Comparison of ENCODE assay signal across 5 cellular contexts in the genomic region with DNA sequence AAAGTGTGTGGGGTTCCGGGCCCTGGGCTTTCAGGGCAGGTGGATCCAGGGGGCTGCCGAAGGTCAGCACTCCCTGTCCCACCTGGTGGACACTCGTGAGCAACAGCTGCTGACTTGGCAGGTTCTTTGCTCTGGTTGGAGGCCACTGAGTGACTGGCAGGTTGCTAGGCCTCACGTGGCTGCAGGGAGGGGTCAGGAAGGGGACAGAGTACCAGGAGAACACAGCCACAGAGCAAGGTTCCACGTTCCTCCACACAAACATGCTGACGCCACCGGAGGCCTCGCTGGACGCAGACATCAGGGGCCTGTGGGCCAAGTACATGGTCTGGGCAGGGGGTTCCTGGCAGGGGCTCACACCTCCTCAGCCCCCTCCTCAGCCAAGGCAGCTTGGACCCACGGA.
DNase-seq lines count a peak whose midpoint lies in the region; ATAC-seq, FAIRE-seq and TF ChIP-seq lines count a peak whose summit lies in the region.
"Not testable (repeated sequence)": the region's sequence is repeated elsewhere in the genome, so short reads cannot be mapped to it uniquely, and the experiment has no call there.

No MANE protein-coding gene starts in this region.

- not testable (repeated sequence) for H3K4me1 Mint-ChIP-seq in GM23338, endodermal cell

- not testable (repeated sequence) for H3K9ac ChIP-seq in K562 (ENCODE audit: insufficient read depth in 1 of 2, low read depth in 2 of 2, low read length in 2 of 2); endodermal cell (ENCODE audit: extremely low read depth, low read length, poor library complexity, severe bottlenecking)

- CTCF ChIA-PET in A549 (lab: Yijun Ruan, JAX), result interaction anchor here (0.6 kb wide), 2 partner anchors 127 to 210 kb away, joined by 3 to 6 read pairs; no protein-coding TSS in a partner anchor
- CTCF ChIA-PET in K562 (lab: Yijun Ruan, JAX; ENCODE audit: low intra/inter-chr PET ratio), result not testable (repeated sequence)

- H3F3A ChIP-seq in GM23338 (replicated peaks; ENCODE audit: low read depth), result not testable (repeated sequence)

- not testable (repeated sequence) for TF ChIP-seq RAD21 in A549 (conservative IDR thresholded peaks at IDR 0.05 in 1 of 2, IDR thresholded peaks at IDR 0.05 in 1 of 2); Ishikawa (IDR thresholded peaks at IDR 0.05; ENCODE audit: low read depth); K562 (CRISPR knock-in tag; conservative IDR thresholded peaks at IDR 0.05 in 1 of 2, IDR thresholded peaks at IDR 0.05 in 1 of 2)

- BruUV-seq in K562 (replicated peaks; lab: Mats Ljungman, UMichigan), result not testable (repeated sequence)

- not testable (repeated sequence) for H3K79me2 ChIP-seq in GM23338 (replicated peaks; ENCODE audit: insufficient read depth); K562 (ENCODE audit: control insufficient read depth, insufficient read depth, low read length)

- POLR2A ChIA-PET in A549 (lab: Yijun Ruan, JAX); K562 (lab: Yijun Ruan, JAX): not testable (repeated sequence)

- not testable (repeated sequence) for FAIRE-seq in A549 (lab: Jason Lieb, UNC); K562 (lab: Jason Lieb, UNC)

- not testable (repeated sequence) for H3K9me1 ChIP-seq in K562 (ENCODE audit: control insufficient read depth, insufficient read depth, low read length)

- not testable (repeated sequence) for H3K9me3 ChIP-seq in A549; K562 (replicated peaks; ENCODE audit: control insufficient read depth, insufficient read depth, low read depth, low read length); endodermal cell (ENCODE audit: control insufficient read depth, low read length)

- H3K4me3 ChIP-seq in A549; GM23338; K562; endodermal cell (ENCODE audit: low read length): not testable (repeated sequence)

- not testable (repeated sequence) for DNase-seq in A549 (ENCODE audit: low read depth in 1 of 2, low spot score in 1 of 2); K562 (ENCODE audit: extremely low read depth in 1 of 4, low spot score in 3 of 4); endodermal cell
- peak; percentile 8 for DNase-seq in GM23338 (ENCODE audit: low spot score)

- not testable (repeated sequence) for H3K9me3 Mint-ChIP-seq in GM23338, endodermal cell

- H3K36me3 ChIP-seq in GM23338 (ENCODE audit: insufficient read depth); K562 (ENCODE audit: control insufficient read depth, insufficient read depth, low read length); endodermal cell (ENCODE audit: control insufficient read depth, insufficient read depth, low read length): not testable (repeated sequence)

- not testable (repeated sequence) for H3K4me3 Mint-ChIP-seq in GM23338, endodermal cell

- H3K27ac Mint-ChIP-seq in GM23338, endodermal cell: not testable (repeated sequence)

- H4K20me1 ChIP-seq in GM23338 (replicated peaks; ENCODE audit: insufficient read depth); K562 (replicated peaks; ENCODE audit: control insufficient read depth, insufficient read depth, low read length): not testable (repeated sequence)

- H3K36me3 Mint-ChIP-seq in GM23338 (ENCODE audit: low read depth); endodermal cell (ENCODE audit: low read depth): not testable (repeated sequence)

- not testable (repeated sequence) for H2AFZ ChIP-seq in GM23338; K562 (ENCODE audit: low read depth, low read length)

- WGBS in A549 (ENCODE audit: missing lambda C conversion rate), result 79% methylated on average over 10 of the region's 10 CpGs
- WGBS in K562 (ENCODE audit: insufficient coverage, low coverage, missing lambda C conversion rate), result 40% methylated on average over 7 of the region's 10 CpGs
- WGBS in endodermal cell (ENCODE audit: insufficient coverage in 1 of 2, insufficient read length in 1 of 2), 2 experiments, result 86 to 100% methylated on average over 1 to 9 of the region's 10 CpGs

- in situ Hi-C loops in K562 (cut with MboI), result not testable (repeated sequence)

- not testable (repeated sequence) for H3K4me1 ChIP-seq in A549; GM23338 (ENCODE audit: insufficient read depth); K562 (replicated peaks in 1 of 2; ENCODE audit: control insufficient read depth in 2 of 2, insufficient read depth in 2 of 2, low read length in 2 of 2); endodermal cell (ENCODE audit: control insufficient read depth, insufficient read depth, low read length)

- not testable (repeated sequence) for H3K27ac ChIP-seq in A549; GM23338 (ENCODE audit: low read depth); K562 (ENCODE audit: extremely low read depth, low read depth, low read length); endodermal cell (ENCODE audit: low read depth, low read length)

- intact Hi-C loops in K562 (cut with micrococcal nuclease), result not testable (repeated sequence)

- not testable (repeated sequence) for ATAC-seq in A549, GM23338, K562

- TF ChIP-seq CTCF in A549 (IDR thresholded peaks at IDR 0.05); GM23338 (conservative IDR thresholded peaks at IDR 0.05; ENCODE audit: low read depth in 2 of 2); K562 (IDR thresholded peaks at IDR 0.05 in 2 of 3, conservative IDR thresholded peaks at IDR 0.05 in 1 of 3; ENCODE audit: insufficient read depth in 2 of 3, low read depth in 1 of 3, low read length in 3 of 3): not testable (repeated sequence)
- TF ChIP-seq CTCF in endodermal cell (conservative IDR thresholded peaks at IDR 0.05), result peak; percentile 34

- not testable (repeated sequence) for H3K27me3 ChIP-seq in GM23338 (ENCODE audit: insufficient read depth); K562 (ENCODE audit: control insufficient read depth in 2 of 2, insufficient read depth in 2 of 2, low read length in 2 of 2); endodermal cell (ENCODE audit: control insufficient read depth, insufficient read depth, low read length, poor library complexity, severe bottlenecking)

- H3K9me2 ChIP-seq in GM23338 (ENCODE audit: insufficient read depth), result not testable (repeated sequence)

- H3K27me3 Mint-ChIP-seq in GM23338 (ENCODE audit: insufficient read depth, low read depth, poor library complexity); endodermal cell (ENCODE audit: insufficient read depth): not testable (repeated sequence)

- not testable (repeated sequence) for TF ChIP-seq EP300 in A549 (IDR thresholded peaks at IDR 0.05); Ishikawa (IDR thresholded peaks at IDR 0.05; ENCODE audit: borderline replicate concordance); K562 (IDR thresholded peaks at IDR 0.05; ENCODE audit: low read length)

- H3K4me2 ChIP-seq in A549; GM23338; K562 (ENCODE audit: insufficient read depth, low read length): not testable (repeated sequence)

- not testable (repeated sequence) for TF ChIP-seq POLR2A in A549 (IDR thresholded peaks at IDR 0.05; ENCODE audit: low read length); K562 (conservative IDR thresholded peaks at IDR 0.05)

TF ChIP-seq in A549, 52 proteins besides CTCF, POLR2A, EP300 and RAD21:
- peak; percentile 51 for TF ChIP-seq MAFK (IDR thresholded peaks at IDR 0.05; ENCODE audit: partially characterized antibody)

TF ChIP-seq in Ishikawa, 13 proteins besides CTCF, POLR2A, EP300 and RAD21:
- TF ChIP-seq, protein P1, sequence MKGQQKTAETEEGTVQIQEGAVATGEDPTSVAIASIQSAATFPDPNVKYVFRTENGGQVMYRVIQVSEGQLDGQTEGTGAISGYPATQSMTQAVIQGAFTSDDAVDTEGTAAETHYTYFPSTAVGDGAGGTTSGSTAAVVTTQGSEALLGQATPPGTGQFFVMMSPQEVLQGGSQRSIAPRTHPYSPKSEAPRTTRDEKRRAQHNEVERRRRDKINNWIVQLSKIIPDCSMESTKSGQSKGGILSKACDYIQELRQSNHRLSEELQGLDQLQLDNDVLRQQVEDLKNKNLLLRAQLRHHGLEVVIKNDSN (IDR thresholded peaks at IDR 0.05), result 0 out of 2 replicates have a peak, but pooled peaks have one; percentile 13

TF ChIP-seq in K562, 482 proteins besides CTCF, POLR2A, EP300 and RAD21 (continues in another document):
- TF ChIP-seq MAFG (tag; conservative IDR thresholded peaks at IDR 0.05) (peak; percentile 46), ZNF316 (IDR thresholded peaks at IDR 0.05) (peak; percentile 63), C11orf30 (IDR thresholded peaks at IDR 0.05; ENCODE audit: low read depth) (peak; percentile 37; the same call in 1 of the 2 replicates)
- TF ChIP-seq, protein P1 (CRISPR knock-in tag; IDR thresholded peaks at IDR 0.05), result peak; percentile 66
- TF ChIP-seq, protein P2, sequence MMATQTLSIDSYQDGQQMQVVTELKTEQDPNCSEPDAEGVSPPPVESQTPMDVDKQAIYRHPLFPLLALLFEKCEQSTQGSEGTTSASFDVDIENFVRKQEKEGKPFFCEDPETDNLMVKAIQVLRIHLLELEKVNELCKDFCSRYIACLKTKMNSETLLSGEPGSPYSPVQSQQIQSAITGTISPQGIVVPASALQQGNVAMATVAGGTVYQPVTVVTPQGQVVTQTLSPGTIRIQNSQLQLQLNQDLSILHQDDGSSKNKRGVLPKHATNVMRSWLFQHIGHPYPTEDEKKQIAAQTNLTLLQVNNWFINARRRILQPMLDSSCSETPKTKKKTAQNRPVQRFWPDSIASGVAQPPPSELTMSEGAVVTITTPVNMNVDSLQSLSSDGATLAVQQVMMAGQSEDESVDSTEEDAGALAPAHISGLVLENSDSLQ (IDR thresholded peaks at IDR 0.05), result peak; percentile 79
